ENCODE assay signal across 24 cellular contexts in genomic region chr5:179273074-179273435, GRCh38.
A peak's percentile ranks its signal among the peaks of the same experiment; 100 is the strongest.
DNase-seq lines count a peak whose midpoint lies in the region; ATAC-seq, FAIRE-seq and TF ChIP-seq lines count a peak whose summit lies in the region.
"Had no signal": no experiment of that assay in that cellular context is flagged by ENCODE, and none has a peak within 500 bp of the region (broad histone marks: within the 10 kb centered on the region; RNA-seq: fewer than 3 reads in every experiment).

No MANE protein-coding gene starts in this region.

- H3K9me3 ChIP-seq in kidney (ENCODE audit: control insufficient read depth in 1 of 2, low read length in 2 of 2) (no peaks in the 10 kb centered on the region), uterus (no peaks in the 10 kb centered on the region)

- FAIRE-seq in kidney (lab: Jason Lieb, UNC), result no peak
- FAIRE-seq: A204.1, D721Med, H54 had no signal

- no peaks in the 10 kb centered on the region for H3K27me3 Mint-ChIP-seq in type B pancreatic cell
- H3K27me3 Mint-ChIP-seq: natural killer cell treated with Interleukin-12 subunit alpha and Interleukin-12 subunit beta and Interleukin-15 and Interleukin-18, amount 100 ng/mL, for 72 hours; stimulated activated memory B cell treated with anti-CD40 and anti-IgM and Interleukin-4, amounts not matched to agents 10 μg/mL and 1 μg/mL and 100 μg/mL, for 72 hours; T-cell had no signal

- no peak overlapping the region for H3K27ac Mint-ChIP-seq in type B pancreatic cell
- H3K27ac Mint-ChIP-seq: natural killer cell treated with Interleukin-12 subunit alpha and Interleukin-12 subunit beta and Interleukin-15 and Interleukin-18, amount 100 ng/mL, for 72 hours; stimulated activated memory B cell treated with anti-CD40 and anti-IgM and Interleukin-4, amounts not matched to agents 10 μg/mL and 1 μg/mL and 100 μg/mL, for 72 hours; T-cell had no signal

- H3K4me3 ChIP-seq in kidney (ENCODE audit: low read length in 2 of 2) (no peak overlapping the region), uterus (no peak overlapping the region)
- H3K4me3 ChIP-seq: BLaER1 treated with 17β-estradiol and CSF1 and Interleukin-3, amounts not matched to agents 10 nM and 100 nM had no signal

- peaks cover 0 to 12% of the 10 kb centered on the region in 2 donors for H3K4me1 ChIP-seq in kidney (ENCODE audit: control insufficient read depth in 1 of 2, insufficient read depth in 1 of 2, low read depth in 1 of 2, low read length in 2 of 2)
- H3K4me1 ChIP-seq in uterus, result peaks cover 20 to 53% of the 10 kb centered on the region in 2 donors

- H3K36me3 ChIP-seq in kidney (ENCODE audit: control insufficient read depth in 1 of 2, insufficient read depth in 2 of 2, low read length in 2 of 2) (no peaks in the 10 kb centered on the region), uterus (no peaks in the 10 kb centered on the region)
- H3K36me3 ChIP-seq: BLaER1 treated with 17β-estradiol and CSF1 and Interleukin-3, amounts not matched to agents 10 nM and 100 nM had no signal

- TF ChIP-seq CTCF in kidney (IDR thresholded peaks at IDR 0.05; ENCODE audit: borderline replicate concordance, extremely low read depth, insufficient read depth), result no peak
- TF ChIP-seq CTCF in uterus (IDR thresholded peaks at IDR 0.05), result no peak
- TF ChIP-seq CTCF in type B pancreatic cell (conservative IDR thresholded peaks at IDR 0.05), result no peak

- H3K36me3 Mint-ChIP-seq in type B pancreatic cell, result no peaks in the 10 kb centered on the region
- H3K36me3 Mint-ChIP-seq: natural killer cell treated with Interleukin-12 subunit alpha and Interleukin-12 subunit beta and Interleukin-15 and Interleukin-18, amount 100 ng/mL, for 72 hours; stimulated activated memory B cell treated with anti-CD40 and anti-IgM and Interleukin-4, amounts not matched to agents 10 μg/mL and 1 μg/mL and 100 μg/mL, for 72 hours; T-cell had no signal

- DNase-seq in Right ventricle myocardium superior (peak; percentile 39), cardiac septum (ENCODE audit: low spot score) (no peak), kidney (peak; percentile 57), posterior vena cava (ENCODE audit: low spot score) (peak; percentile 63), uterus (peak in 1 of 2 donors; percentile 19), type B pancreatic cell (ENCODE audit: extremely low spot score, unreplicated experiment) (no peak), EL (no peak)
- DNase-seq: activated CD4-positive, alpha-beta T cell treated with anti-CD3 and anti-CD28 coated beads, Interleukin-2, amount 50 U/mL, for 1 hour; amniotic stem cell; central memory CD4-positive, alpha-beta T cell; effector CD4-positive, alpha-beta T cell; mammary epithelial cell; NCI-H1417; NCI-H2107; NCI-H526 treated with DMSO at 0.1 percent for 48 hours; SHP77 treated with DMSO at 0.1 percent for 48 hours; T-cell had no signal

- no peak overlapping the region for H3K27ac ChIP-seq in kidney (ENCODE audit: low read depth in 2 of 2, low read length in 2 of 2)
- H3K27ac ChIP-seq in uterus, result peak overlapping the region; percentile 89 to 98
- H3K27ac ChIP-seq: BLaER1 treated with 17β-estradiol and CSF1 and Interleukin-3, amounts not matched to agents 10 nM and 100 nM had no signal

- H3K4me3 Mint-ChIP-seq in type B pancreatic cell, result no peak overlapping the region
- H3K4me3 Mint-ChIP-seq: natural killer cell treated with Interleukin-12 subunit alpha and Interleukin-12 subunit beta and Interleukin-15 and Interleukin-18, amount 100 ng/mL, for 72 hours; stimulated activated memory B cell treated with anti-CD40 and anti-IgM and Interleukin-4, amounts not matched to agents 10 μg/mL and 1 μg/mL and 100 μg/mL, for 72 hours; T-cell had no signal

- H3K9ac ChIP-seq in kidney (ENCODE audit: low read length in 2 of 2), result no peak overlapping the region
- H3K9ac ChIP-seq: BLaER1 treated with 17β-estradiol and CSF1 and Interleukin-3, amounts not matched to agents 10 nM and 100 nM had no signal

- intact Hi-C loops in Right ventricle myocardium superior (cut with DNase I) (no loop called here), cardiac septum (cut with DNase I) (no loop called here), kidney (cut with DNase I) (no loop called here), posterior vena cava (cut with DNase I) (loop anchor here in 1 of 2 donors (2.0 kb wide), 1 partner anchor 52 kb away; no protein-coding TSS in a partner anchor), uterus (cut with DNase I; ENCODE audit: low total_unique reads) (no loop called here)

- TF ChIP-seq POLR2A in uterus (IDR thresholded peaks at IDR 0.05), result no peak

- H3K4me1 Mint-ChIP-seq in type B pancreatic cell (ENCODE audit: unreplicated experiment), result peaks cover 10% of the 10 kb centered on the region
- H3K4me1 Mint-ChIP-seq: stimulated activated memory B cell treated with anti-CD40 and anti-IgM and Interleukin-4, amounts not matched to agents 10 μg/mL and 1 μg/mL and 100 μg/mL, for 72 hours; T-cell had no signal

- ATAC-seq in Right ventricle myocardium superior (ENCODE audit: poor library complexity) (no peak), GM18868 (IDR thresholded peaks at IDR 0.05; ENCODE audit: unreplicated experiment) (no peak)
- ATAC-seq: stimulated activated memory B cell treated with anti-CD40 and anti-IgM and Interleukin-4, amounts not matched to agents 10 μg/mL and 1 μg/mL and 100 μg/mL, for 72 hours; T-cell had no signal

- no peaks in the 10 kb centered on the region for H3K9me3 Mint-ChIP-seq in type B pancreatic cell
- H3K9me3 Mint-ChIP-seq: natural killer cell treated with Interleukin-12 subunit alpha and Interleukin-12 subunit beta and Interleukin-15 and Interleukin-18, amount 100 ng/mL, for 72 hours; stimulated activated memory B cell treated with anti-CD40 and anti-IgM and Interleukin-4, amounts not matched to agents 10 μg/mL and 1 μg/mL and 100 μg/mL, for 72 hours; T-cell had no signal

- no peaks in the 10 kb centered on the region for H3K27me3 ChIP-seq in uterus
- H3K27me3 ChIP-seq: BLaER1 treated with 17β-estradiol and CSF1 and Interleukin-3, amounts not matched to agents 10 nM and 100 nM had no signal

Comparison
In these comparisons a context has a peak if more than half of its experiments do, and no peak if none do; other contexts are left out.
1. DNase-seq: peak in Right ventricle myocardium superior (single experiment), kidney (single experiment) and posterior vena cava (single experiment); none in cardiac septum (single experiment), type B pancreatic cell (single experiment) and EL (single experiment).
2. H3K27ac ChIP-seq: peak in uterus (2 of 2); none in kidney (0 of 2).